Comparison of ENCODE assay signal across 7 cellular contexts in genomic region chr2:120343433-120344105, GRCh38. TPM values are rescaled to one million over a fixed set of nuclear protein-coding genes. Genes with fewer than 3 reads are reported as not detected.
DNase-seq lines count a peak whose midpoint lies in the region; ATAC-seq, FAIRE-seq and TF ChIP-seq lines count a peak whose summit lies in the region.

No MANE protein-coding gene starts in this region.

- H3K4me2 ChIP-seq in SK-N-SH: peak overlapping the region; percentile 58; the same call in 1 of the 2 replicates

- TF ChIP-seq CTCF in GM12874 (IDR thresholded peaks at IDR 0.05; ENCODE audit: insufficient read depth, low read depth, low read length) (peak; percentile 67), SK-N-SH (IDR thresholded peaks at IDR 0.05) (peak; percentile 70), prostate gland (IDR thresholded peaks at IDR 0.05) (peak; percentile 78 to 97 (median 86)), vagina (IDR thresholded peaks at IDR 0.05) (peak; percentile 62 to 80 (median 80))

- no peak for TF ChIP-seq EP300 in SK-N-SH (IDR thresholded peaks at IDR 0.05; ENCODE audit: borderline replicate concordance in 1 of 2, low read depth in 1 of 2, low read length in 1 of 2)

- no peaks in the 10 kb centered on the region for H4K20me1 ChIP-seq in SK-N-SH (ENCODE audit: insufficient read depth)

- intact Hi-C loops in left ventricle myocardium superior (cut with micrococcal nuclease) (loop anchor here (5.0 to 10.0 kb wide), 2 partner anchors 211 to 334 kb away; no protein-coding TSS in a partner anchor), prostate gland (cut with DNase I) (loop anchor here (1.0 to 10.0 kb wide), 2 partner anchors 337 to 731 kb away; no protein-coding TSS in a partner anchor), vagina (cut with DNase I) (loop anchor here (2.0 to 10.0 kb wide), 2 partner anchors 337 to 741 kb away; no protein-coding TSS in a partner anchor)

- H3K4me3 ChIP-seq in SK-N-SH (ENCODE audit: low read depth in 2 of 2, low read length in 1 of 2) (peak overlapping the region in 1 of 2 experiments; percentile 46; a peak in 2 of 4 replicates), prostate gland (peak overlapping the region in 1 of 2 donors; percentile 65), vagina (peak overlapping the region; percentile 61 to 76)

- ATAC-seq in left ventricle myocardium superior: peak; percentile 88

- H2AFZ ChIP-seq in SK-N-SH (ENCODE audit: low read depth): 0 out of 2 replicates have a peak overlapping the region, but pooled peaks have one; percentile 46

- H3K9me3 ChIP-seq in SK-N-SH (no peaks in the 10 kb centered on the region), prostate gland (no peaks in the 10 kb centered on the region), vagina (no peaks in the 10 kb centered on the region)

- POLR2A ChIA-PET in SK-N-SH (lab: Yijun Ruan, JAX): interaction anchor here (0.9 kb wide), 1 partner anchor 334 kb away, joined by 3 read pairs; no protein-coding TSS in a partner anchor

- peak; percentile 88 for TF ChIP-seq RAD21 in SK-N-SH (IDR thresholded peaks at IDR 0.05; ENCODE audit: low read length)

- no peak overlapping the region for H3K9ac ChIP-seq in SK-N-SH

- peak; percentile 46 for FAIRE-seq in HTR-8/SVneo (lab: Jason Lieb, UNC)

- WGBS in SK-N-SH (ENCODE audit: low lambda C conversion rate): 11% methylated on average over 14 of the region's 43 CpGs
- 7% methylated on average over 43 of the region's 43 CpGs for WGBS in prostate gland

- H3K4me1 ChIP-seq in SK-N-SH (ENCODE audit: control insufficient read depth in 1 of 2, insufficient read depth in 2 of 2, low read depth in 1 of 2, low read length in 1 of 2) (peaks cover 0 to 14% of the 10 kb centered on the region in 2 experiments; a peak in 1 of 4 replicates), prostate gland (replicated peaks) (peaks cover 7% of the 10 kb centered on the region), vagina (peaks cover 40% of the 10 kb centered on the region)

- no peak overlapping the region for H3K27ac ChIP-seq in SK-N-SH (ENCODE audit: low read depth in 2 of 2, low read length in 1 of 2)
- H3K27ac ChIP-seq in prostate gland: peak overlapping the region; percentile 75 to 92
- peak overlapping the region; percentile 86 for H3K27ac ChIP-seq in vagina

- DNase-seq in HTR-8/SVneo (ENCODE audit: insufficient read length, low spot score) (peak; percentile 83), SK-N-SH (peak; percentile 92), amniotic stem cell (lab: John Stamatoyannopoulos, UW) (peak; percentile 42), left ventricle myocardium superior (peak; percentile 90), prostate gland (ENCODE audit: low spot score) (peak; percentile 86), vagina (ENCODE audit: extremely low spot score in 2 of 2) (no peak)

- no peaks in the 10 kb centered on the region for H3F3A ChIP-seq in SK-N-SH (replicated peaks; ENCODE audit: insufficient read depth)

- H3K27me3 ChIP-seq in SK-N-SH (ENCODE audit: insufficient read depth) (peaks cover 64% of the 10 kb centered on the region), prostate gland (replicated peaks; ENCODE audit: insufficient read depth) (no peaks in the 10 kb centered on the region), vagina (no peaks in the 10 kb centered on the region)

- H3K36me3 ChIP-seq in SK-N-SH (replicated peaks in 1 of 2; ENCODE audit: control insufficient read depth in 1 of 2, insufficient read depth in 2 of 2, low read length in 1 of 2) (no peaks in the 10 kb centered on the region), prostate gland (no peaks in the 10 kb centered on the region), vagina (no peaks in the 10 kb centered on the region)

- no peaks in the 10 kb centered on the region for H3K79me2 ChIP-seq in SK-N-SH (ENCODE audit: insufficient read depth)

- H3K9me2 ChIP-seq in SK-N-SH: no peaks in the 10 kb centered on the region

- CTCF ChIA-PET in SK-N-SH (lab: Yijun Ruan, JAX): interaction anchor here (0.7 to 6.2 kb wide), 59 partner anchors 8 to 1012 kb away, joined by 3 to 167 read pairs (median 4); no protein-coding TSS in a partner anchor

- TF ChIP-seq POLR2A in prostate gland (IDR thresholded peaks at IDR 0.05) (no peak), vagina (IDR thresholded peaks at IDR 0.05) (no peak)

TF ChIP-seq in SK-N-SH, 30 proteins besides CTCF, POLR2A, EP300 and RAD21:
- TF ChIP-seq SMC3 (IDR thresholded peaks at IDR 0.05; ENCODE audit: low read depth, low read length) (peak; percentile 90), YY1 (IDR thresholded peaks at IDR 0.05; ENCODE audit: low read depth) (no peak), TEAD4 (IDR thresholded peaks at IDR 0.05; ENCODE audit: borderline replicate concordance, insufficient read depth) (no peak)

RNA-seq across cellular contexts. Expression of gene INHBB, which starts 2.4 kb away (rescaled TPM):
- polyA plus RNA-seq in SK-N-SH (2012; rRNA removed): 0.03 TPM in 1 of 2 replicates, not detected in the other
- polyA plus RNA-seq in SK-N-SH (2012; cell fraction: cytosol; rRNA removed): 0.01 TPM in 2 replicates
- polyA plus RNA-seq in SK-N-SH (2012; cell fraction: nucleus; rRNA removed): 0.07 and 0.08 TPM in 2 replicates
- total RNA-seq in left ventricle myocardium superior (2.8 TPM), prostate gland (10 to 100 TPM; 35.9 to 83.7 TPM), vagina (19.4 TPM)

Comparison
In these comparisons a context has a peak if more than half of its experiments do, and no peak if none do; other contexts are left out.
1. DNase-seq: peak in HTR-8/SVneo (single experiment), SK-N-SH (single experiment), amniotic stem cell (single experiment), left ventricle myocardium superior (single experiment) and prostate gland (single experiment); none in vagina (0 of 2).
2. H3K27ac ChIP-seq: peak in prostate gland (2 of 2) and vagina (single experiment); none in SK-N-SH (0 of 2).
3. Peak in every context shown above with its lines, with median percentiles within 50 percentile points of each other: CTCF ChIP-seq.